ENCODE assay signal across 1 cellular context in the genomic region with DNA sequence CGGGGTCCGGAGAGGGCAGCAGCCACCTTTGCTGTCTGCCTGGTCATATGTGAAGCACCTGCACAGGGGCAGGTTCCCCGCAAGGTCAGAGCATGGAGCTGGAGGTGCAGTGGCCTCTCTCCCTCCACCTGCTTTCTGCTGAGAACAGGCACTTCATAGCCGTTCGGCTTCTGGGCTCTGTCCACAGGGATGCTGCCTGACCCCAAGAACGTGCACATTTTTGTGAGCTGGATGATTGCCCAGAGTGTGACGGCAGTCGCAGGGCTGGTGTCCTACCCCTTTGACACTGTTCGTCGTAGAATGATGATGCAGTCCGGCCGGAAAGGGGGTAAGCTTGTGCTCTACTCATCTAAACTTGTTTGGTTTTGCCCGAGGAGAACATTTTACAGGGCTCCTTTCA.
TF ChIP-seq lines count a peak whose summit lies in the region.

No MANE protein-coding gene starts in this region.

TF ChIP-seq in WTC11, 78 proteins besides CTCF, POLR2A, EP300 and RAD21 (continued from another document):
- TF ChIP-seq GABPB1 (CRISPR knock-in tag; IDR thresholded peaks at IDR 0.05) (no peak), ELF4 (CRISPR knock-in tag; IDR thresholded peaks at IDR 0.05; ENCODE audit: low read depth) (no peak), ZBTB21 (CRISPR knock-in tag; IDR thresholded peaks at IDR 0.05; ENCODE audit: borderline replicate concordance) (no peak), ATF1 (CRISPR knock-in tag; IDR thresholded peaks at IDR 0.05) (no peak), PRRX2 (CRISPR knock-in tag; IDR thresholded peaks at IDR 0.05) (no peak), CREB1 (CRISPR knock-in tag; IDR thresholded peaks at IDR 0.05) (no peak), ZNF232 (CRISPR knock-in tag; IDR thresholded peaks at IDR 0.05) (no peak), NR2C2 (CRISPR knock-in tag; IDR thresholded peaks at IDR 0.05) (no peak), SOX15 (CRISPR knock-in tag; IDR thresholded peaks at IDR 0.05) (no peak)
- TF ChIP-seq, protein P1, sequence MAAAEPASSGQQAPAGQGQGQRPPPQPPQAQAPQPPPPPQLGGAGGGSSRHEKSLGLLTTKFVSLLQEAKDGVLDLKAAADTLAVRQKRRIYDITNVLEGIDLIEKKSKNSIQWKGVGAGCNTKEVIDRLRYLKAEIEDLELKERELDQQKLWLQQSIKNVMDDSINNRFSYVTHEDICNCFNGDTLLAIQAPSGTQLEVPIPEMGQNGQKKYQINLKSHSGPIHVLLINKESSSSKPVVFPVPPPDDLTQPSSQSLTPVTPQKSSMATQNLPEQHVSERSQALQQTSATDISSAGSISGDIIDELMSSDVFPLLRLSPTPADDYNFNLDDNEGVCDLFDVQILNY (CRISPR knock-in tag; IDR thresholded peaks at IDR 0.05) = no peak
- TF ChIP-seq, protein P2, sequence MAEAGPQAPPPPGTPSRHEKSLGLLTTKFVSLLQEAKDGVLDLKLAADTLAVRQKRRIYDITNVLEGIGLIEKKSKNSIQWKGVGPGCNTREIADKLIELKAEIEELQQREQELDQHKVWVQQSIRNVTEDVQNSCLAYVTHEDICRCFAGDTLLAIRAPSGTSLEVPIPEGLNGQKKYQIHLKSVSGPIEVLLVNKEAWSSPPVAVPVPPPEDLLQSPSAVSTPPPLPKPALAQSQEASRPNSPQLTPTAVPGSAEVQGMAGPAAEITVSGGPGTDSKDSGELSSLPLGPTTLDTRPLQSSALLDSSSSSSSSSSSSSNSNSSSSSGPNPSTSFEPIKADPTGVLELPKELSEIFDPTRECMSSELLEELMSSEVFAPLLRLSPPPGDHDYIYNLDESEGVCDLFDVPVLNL (CRISPR knock-in tag; IDR thresholded peaks at IDR 0.05; ENCODE audit: borderline replicate concordance, low read depth) = no peak
- TF ChIP-seq, protein P3, sequence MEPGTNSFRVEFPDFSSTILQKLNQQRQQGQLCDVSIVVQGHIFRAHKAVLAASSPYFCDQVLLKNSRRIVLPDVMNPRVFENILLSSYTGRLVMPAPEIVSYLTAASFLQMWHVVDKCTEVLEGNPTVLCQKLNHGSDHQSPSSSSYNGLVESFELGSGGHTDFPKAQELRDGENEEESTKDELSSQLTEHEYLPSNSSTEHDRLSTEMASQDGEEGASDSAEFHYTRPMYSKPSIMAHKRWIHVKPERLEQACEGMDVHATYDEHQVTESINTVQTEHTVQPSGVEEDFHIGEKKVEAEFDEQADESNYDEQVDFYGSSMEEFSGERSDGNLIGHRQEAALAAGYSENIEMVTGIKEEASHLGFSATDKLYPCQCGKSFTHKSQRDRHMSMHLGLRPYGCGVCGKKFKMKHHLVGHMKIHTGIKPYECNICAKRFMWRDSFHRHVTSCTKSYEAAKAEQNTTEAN (CRISPR knock-in tag; IDR thresholded peaks at IDR 0.05) = no peak
- TF ChIP-seq, protein P4, sequence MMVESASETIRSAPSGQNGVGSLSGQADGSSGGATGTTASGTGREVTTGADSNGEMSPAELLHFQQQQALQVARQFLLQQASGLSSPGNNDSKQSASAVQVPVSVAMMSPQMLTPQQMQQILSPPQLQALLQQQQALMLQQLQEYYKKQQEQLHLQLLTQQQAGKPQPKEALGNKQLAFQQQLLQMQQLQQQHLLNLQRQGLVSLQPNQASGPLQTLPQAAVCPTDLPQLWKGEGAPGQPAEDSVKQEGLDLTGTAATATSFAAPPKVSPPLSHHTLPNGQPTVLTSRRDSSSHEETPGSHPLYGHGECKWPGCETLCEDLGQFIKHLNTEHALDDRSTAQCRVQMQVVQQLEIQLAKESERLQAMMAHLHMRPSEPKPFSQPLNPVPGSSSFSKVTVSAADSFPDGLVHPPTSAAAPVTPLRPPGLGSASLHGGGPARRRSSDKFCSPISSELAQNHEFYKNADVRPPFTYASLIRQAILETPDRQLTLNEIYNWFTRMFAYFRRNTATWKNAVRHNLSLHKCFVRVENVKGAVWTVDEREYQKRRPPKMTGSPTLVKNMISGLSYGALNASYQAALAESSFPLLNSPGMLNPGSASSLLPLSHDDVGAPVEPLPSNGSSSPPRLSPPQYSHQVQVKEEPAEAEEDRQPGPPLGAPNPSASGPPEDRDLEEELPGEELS (CRISPR knock-in tag; IDR thresholded peaks at IDR 0.05) = no peak
